19 cellular contexts compared by ENCODE assay signal in the genomic region with DNA sequence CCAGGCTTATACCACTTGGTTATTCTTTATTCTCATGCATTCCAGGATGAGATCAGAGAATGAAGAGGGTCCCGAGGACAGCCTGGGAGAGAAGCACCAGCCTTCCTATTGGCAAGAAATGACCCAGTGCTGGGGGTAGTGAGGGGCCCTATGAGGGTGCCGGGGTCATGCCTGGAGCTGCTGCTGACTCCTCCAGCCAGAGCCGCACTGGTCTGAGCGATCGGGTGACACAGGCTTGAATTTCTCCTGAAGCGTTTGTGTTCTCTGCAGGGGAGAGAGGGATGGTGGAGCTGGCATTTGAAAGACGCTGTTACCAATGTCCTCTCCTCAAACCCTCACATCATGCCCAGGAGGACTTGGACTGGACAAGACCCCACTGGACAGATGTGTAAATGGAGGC. TPM values are rescaled to one million over a fixed set of nuclear protein-coding genes. Genes with fewer than 3 reads are reported as not detected.
DNase-seq lines count a peak whose midpoint lies in the region; ATAC-seq and TF ChIP-seq lines count a peak whose summit lies in the region.
"Had no signal": no experiment of that assay in that cellular context is flagged by ENCODE, and none has a peak within 500 bp of the region (broad histone marks: within the 10 kb centered on the region; RNA-seq: fewer than 3 reads in every experiment).

No MANE protein-coding gene starts in this region.

- no peaks in the 10 kb centered on the region for H3K4me1 ChIP-seq in cardiac muscle cell (ENCODE audit: low read depth)
- H3K4me1 ChIP-seq in right atrium auricular region: no peaks in the 10 kb centered on the region
- H3K4me1 ChIP-seq in NT2/D1 (ENCODE audit: insufficient read depth, insufficient read length): peaks cover 11% of the 10 kb centered on the region
- no peaks in the 10 kb centered on the region for H3K4me1 ChIP-seq in body of pancreas
- H3K4me1 ChIP-seq: SJSA1 had no signal

- WGBS in body of pancreas, 2 donors: 87 to 100% methylated on average over 1 to 7 of the region's 7 CpGs

- peak overlapping the region; percentile 16 for H3K27ac Mint-ChIP-seq in memory B cell
- no peak overlapping the region for H3K27ac Mint-ChIP-seq in activated CD4-positive, alpha-beta memory T cell treated with anti-CD3 and anti-CD28 coated beads, Interleukin-2, amount 10 ng/mL, durations not matched to agents 7 days and 5 days

- no peak for TF ChIP-seq CTCF in cardiac muscle cell (IDR thresholded peaks at IDR 0.05; ENCODE audit: low read depth, low read length)
- TF ChIP-seq CTCF in right atrium auricular region (IDR thresholded peaks at IDR 0.05): no peak
- no peak for TF ChIP-seq CTCF in body of pancreas (IDR thresholded peaks at IDR 0.05)

- H3K4me3 Mint-ChIP-seq in memory B cell: no peak overlapping the region
- H3K4me3 Mint-ChIP-seq in activated CD4-positive, alpha-beta memory T cell treated with anti-CD3 and anti-CD28 coated beads, Interleukin-2, amount 10 ng/mL, durations not matched to agents 7 days and 5 days: no peak overlapping the region

- no peaks in the 10 kb centered on the region for H3K36me3 ChIP-seq in cardiac muscle cell
- H3K36me3 ChIP-seq in right atrium auricular region: no peaks in the 10 kb centered on the region
- H3K36me3 ChIP-seq in NT2/D1 (ENCODE audit: insufficient read depth, insufficient read length, low read length): peaks cover 30% of the 10 kb centered on the region
- H3K36me3 ChIP-seq in body of pancreas (replicated peaks in 1 of 2; ENCODE audit: insufficient read depth in 1 of 2, low read depth in 2 of 2): no peaks in the 10 kb centered on the region
- H3K36me3 ChIP-seq: SJSA1 had no signal

- H3K9me3 ChIP-seq in cardiac muscle cell (ENCODE audit: low read depth) (no peaks in the 10 kb centered on the region), right atrium auricular region (no peaks in the 10 kb centered on the region), NT2/D1 (ENCODE audit: insufficient read depth, low read length) (no peaks in the 10 kb centered on the region), body of pancreas (no peaks in the 10 kb centered on the region)
- H3K9me3 ChIP-seq: SJSA1 had no signal

- ATAC-seq in memory B cell (ENCODE audit: low read depth) (no peak), body of pancreas (no peak)

- peaks cover 4% of the 10 kb centered on the region for H3K36me3 Mint-ChIP-seq in memory B cell
- peaks cover 58% of the 10 kb centered on the region for H3K36me3 Mint-ChIP-seq in activated CD4-positive, alpha-beta memory T cell treated with anti-CD3 and anti-CD28 coated beads, Interleukin-2, amount 10 ng/mL, durations not matched to agents 7 days and 5 days (ENCODE audit: low read depth)

- POLR2A ChIA-PET in activated CD4-positive, alpha-beta memory T cell treated with anti-CD3 and anti-CD28 coated beads, Interleukin-2, amount 10 ng/mL, durations not matched to agents 7 days and 5 days (lab: Charles Lee): interaction anchor here (2.9 to 5.2 kb wide), 3 partner anchors 8 to 24 kb away, joined by 13 to 39 read pairs (median 14); a partner anchor contains a TSS

- H3K27ac ChIP-seq in cardiac muscle cell (peak overlapping the region; percentile 27), right atrium auricular region (no peak overlapping the region), body of pancreas (no peak overlapping the region)
- H3K27ac ChIP-seq: HL-60, PC-9, SJSA1 had no signal

- no peak overlapping the region for H3K4me3 ChIP-seq in cardiac muscle cell
- no peak overlapping the region for H3K4me3 ChIP-seq in right atrium auricular region
- H3K4me3 ChIP-seq in NT2/D1 (ENCODE audit: insufficient read length, low read depth): no peak overlapping the region
- H3K4me3 ChIP-seq in body of pancreas: no peak overlapping the region
- H3K4me3 ChIP-seq: PC-9, SJSA1 had no signal

- TF ChIP-seq POLR2A in body of pancreas (IDR thresholded peaks at IDR 0.05): no peak

- no peaks in the 10 kb centered on the region for H3K27me3 Mint-ChIP-seq in memory B cell
- H3K27me3 Mint-ChIP-seq in activated CD4-positive, alpha-beta memory T cell treated with anti-CD3 and anti-CD28 coated beads, Interleukin-2, amount 10 ng/mL, durations not matched to agents 7 days and 5 days: no peaks in the 10 kb centered on the region

- H3K9me3 Mint-ChIP-seq in memory B cell: peaks cover 2% of the 10 kb centered on the region
- H3K9me3 Mint-ChIP-seq in activated CD4-positive, alpha-beta memory T cell treated with anti-CD3 and anti-CD28 coated beads, Interleukin-2, amount 10 ng/mL, durations not matched to agents 7 days and 5 days: peaks cover 7% of the 10 kb centered on the region

- H3K4me1 Mint-ChIP-seq in memory B cell: peaks cover 10% of the 10 kb centered on the region
- peaks cover 48% of the 10 kb centered on the region for H3K4me1 Mint-ChIP-seq in activated CD4-positive, alpha-beta memory T cell treated with anti-CD3 and anti-CD28 coated beads, Interleukin-2, amount 10 ng/mL, durations not matched to agents 7 days and 5 days

- H3K9ac ChIP-seq in NT2/D1 (ENCODE audit: insufficient read length, low read depth): peak overlapping the region; percentile 3

- intact Hi-C loops in body of pancreas (cut with DNase I): no loop called here

- DNase-seq in cardiac muscle cell (ENCODE audit: low read depth in 1 of 2, low spot score in 1 of 2) (no peak), right atrium auricular region (ENCODE audit: low spot score) (no peak), NT2/D1 (ENCODE audit: low read depth, low spot score) (no peak), memory B cell (ENCODE audit: low spot score in 2 of 2) (no peak), 8988T (no peak), body of pancreas (no peak)
- no peak for DNase-seq in activated CD4-positive, alpha-beta memory T cell treated with anti-CD3 and anti-CD28 coated beads, Interleukin-2, amount 10 ng/mL, durations not matched to agents 7 days and 5 days
- DNase-seq: Calu3, DMS53, HCEC 1CT, KBM-7, NCI-H1436 treated with DMSO at 0.1 percent for 48 hours, NCI-H2029 treated with DMSO at 0.1 percent for 48 hours, NCI-H2171 treated with DMSO at 0.1 percent for 48 hours, NCI-H446 treated with DMSO at 0.1 percent for 48 hours, NCI-H774, PC-9 had no signal

- no peaks in the 10 kb centered on the region for H3K27me3 ChIP-seq in cardiac muscle cell
- no peaks in the 10 kb centered on the region for H3K27me3 ChIP-seq in right atrium auricular region
- no peaks in the 10 kb centered on the region for H3K27me3 ChIP-seq in NT2/D1 (ENCODE audit: insufficient read depth, insufficient read length)
- no peaks in the 10 kb centered on the region for H3K27me3 ChIP-seq in body of pancreas
- H3K27me3 ChIP-seq: SJSA1 had no signal

- CTCF ChIA-PET in activated CD4-positive, alpha-beta memory T cell treated with anti-CD3 and anti-CD28 coated beads, Interleukin-2, amount 10 ng/mL, durations not matched to agents 7 days and 5 days (lab: Charles Lee): interaction anchor here (0.6 to 3.6 kb wide), 2 partner anchors 9 to 25 kb away, joined by 3 to 18 read pairs; a partner anchor contains a TSS

RNA-seq across cellular contexts. Expression of a gene that starts 18.1 kb away (rescaled TPM):
- total RNA-seq in cardiac muscle cell (1.1 and 2.0 TPM in 2 replicates), right atrium auricular region (under 1 TPM in 1 of 2 donors, not detected in 1; 0.35 TPM), body of pancreas (not detected)
- 1.6 and 2.8 TPM in 2 replicates for polyA plus RNA-seq in cardiac muscle cell
- 1 to 10 TPM; 3.6 to 4.2 TPM for total RNA-seq in activated CD4-positive, alpha-beta memory T cell treated with anti-CD3 and anti-CD28 coated beads, Interleukin-2, amount 10 ng/mL, durations not matched to agents 7 days and 5 days
- total RNA-seq: SJSA1 had no signal

RNA-seq across cellular contexts. Expression of a gene that starts 25.1 kb away (rescaled TPM):
- total RNA-seq in cardiac muscle cell (36.7 and 41.5 TPM in 2 replicates), right atrium auricular region (1 to 10 TPM; 6.8 to 8.3 TPM), body of pancreas (1 to 10 TPM in 1 of 2 donors, under 1 TPM in 1; 0.66 to 3.9 TPM)
- 63.4 and 72.2 TPM in 2 replicates for polyA plus RNA-seq in cardiac muscle cell
- total RNA-seq in activated CD4-positive, alpha-beta memory T cell treated with anti-CD3 and anti-CD28 coated beads, Interleukin-2, amount 10 ng/mL, durations not matched to agents 7 days and 5 days: 10 to 100 TPM; 69.0 to 70.3 TPM
